9 cellular contexts compared by ENCODE assay signal in the genomic region with DNA sequence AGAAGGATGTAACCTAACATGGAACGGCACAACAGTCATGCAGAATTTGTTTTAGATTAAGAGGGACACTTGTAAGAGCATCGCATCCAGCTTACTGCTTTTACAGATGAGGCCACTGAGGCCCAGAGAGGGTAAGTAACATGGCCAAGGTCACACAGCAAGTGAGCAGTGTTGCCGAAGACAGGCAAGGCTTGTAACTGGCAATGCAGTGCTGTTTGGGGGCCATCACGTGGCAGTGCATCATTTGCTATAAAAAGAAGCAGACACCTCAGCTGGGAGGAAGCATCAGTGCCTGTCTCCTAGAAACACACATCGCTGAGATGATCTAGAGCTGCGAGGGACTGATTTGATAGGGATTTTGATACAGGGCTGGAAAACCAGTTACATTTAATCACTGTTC.
"Had no signal": no experiment of that assay in that cellular context is flagged by ENCODE, and none has a peak within 500 bp of the region (broad histone marks: within the 10 kb centered on the region; RNA-seq: fewer than 3 reads in every experiment).

No MANE protein-coding gene starts in this region.

- ATAC-seq: left colon had no signal

- H3K4me3 ChIP-seq: ovary, skin epidermis, stomach had no signal

- H3K4me1 ChIP-seq: stomach had no signal

- DNase-seq: activated B cell treated with CpG ODN at 0.5 μM for 24 hours; activated CD4-positive, alpha-beta T cell treated with anti-CD3 and anti-CD28 coated beads, Interleukin-2, amount 10 ng/mL, durations not matched to agents 7 days and 5 days; activated effector memory CD4-positive, alpha-beta T cell treated with Interleukin-2 at 50 U/mL for 16 hours; brain microvascular endothelial cell; left colon; mammary epithelial cell; ovary; stomach had no signal

- H3K27ac ChIP-seq: brain microvascular endothelial cell, ovary, skin epidermis, stomach had no signal

- H3K9me3 ChIP-seq: ovary, stomach had no signal

- H3K27me3 ChIP-seq: brain microvascular endothelial cell, ovary, stomach had no signal

- H3K36me3 ChIP-seq: brain microvascular endothelial cell, ovary, stomach had no signal
